Comparison of ENCODE assay signal across 27 cellular contexts in genomic region chr4:109334596-109335105, GRCh38. TPM values are rescaled to one million over a fixed set of nuclear protein-coding genes. Genes with fewer than 3 reads are reported as not detected.
"Had no signal": no experiment of that assay in that cellular context is flagged by ENCODE, and none has a peak within 500 bp of the region (broad histone marks: within the 10 kb centered on the region; RNA-seq: fewer than 3 reads in every experiment).

No MANE protein-coding gene starts in this region.

- H3K27ac ChIP-seq: breast epithelium, Peyer's patch had no signal

- H3K36me3 Mint-ChIP-seq: activated CD8-positive, alpha-beta memory T cell treated with anti-CD3 and anti-CD28 coated beads, Interleukin-2, amount 10 ng/mL, durations not matched to agents 7 days and 5 days; activated naive CD4-positive, alpha-beta T cell treated with anti-CD3 and anti-CD28 coated beads, Interleukin-2, amount 50 U/mL, for 24 hours had no signal

- H3K9me3 Mint-ChIP-seq: activated B cell treated with CpG ODN at 0.5 μM for 24 hours; activated CD4-positive, alpha-beta T cell treated with anti-CD3 and anti-CD28 coated beads, Interleukin-2, amount 10 ng/mL, durations not matched to agents 24 days and 14 days; activated naive CD4-positive, alpha-beta T cell treated with anti-CD3 and anti-CD28 coated beads, Interleukin-2, amount 50 U/mL, for 24 hours; activated T-cell treated with anti-CD3 and anti-CD28 coated beads, Interleukin-2, amount 50 U/mL, for 24 hours; activated T-helper 1 cell treated with anti-CD3 and anti-CD28 coated beads, Interleukin-12 subunit alpha, Interleukin-12 subunit beta, Interleukin-2, Interleukin-4 antibody, amounts not matched to agents 30 ng/mL and 10 ng/mL and 1 ng/mL, durations not matched to agents 14 hours and 24 hours and 36 hours had no signal

- H3K36me3 ChIP-seq: breast epithelium, MG63, Peyer's patch had no signal

- H3K4me3 ChIP-seq: breast epithelium, MG63, Peyer's patch had no signal

- H3K9me3 ChIP-seq: breast epithelium, MG63, Peyer's patch had no signal

- H3K27ac Mint-ChIP-seq: activated B cell treated with CpG ODN at 0.5 μM for 24 hours; activated CD4-positive, alpha-beta T cell treated with anti-CD3 and anti-CD28 coated beads, Interleukin-2, amount 10 ng/mL, durations not matched to agents 24 days and 14 days; activated CD8-positive, alpha-beta memory T cell treated with anti-CD3 and anti-CD28 coated beads, Interleukin-2, amount 10 ng/mL, durations not matched to agents 7 days and 5 days; activated naive CD4-positive, alpha-beta T cell treated with anti-CD3 and anti-CD28 coated beads, Interleukin-2, amount 50 U/mL, for 24 hours; activated T-cell treated with anti-CD3 and anti-CD28 coated beads, Interleukin-2, amount 50 U/mL, for 24 hours; activated T-helper 1 cell treated with anti-CD3 and anti-CD28 coated beads, Interleukin-12 subunit alpha, Interleukin-12 subunit beta, Interleukin-2, Interleukin-4 antibody, amounts not matched to agents 30 ng/mL and 10 ng/mL and 1 ng/mL, durations not matched to agents 14 hours and 24 hours and 36 hours; T-helper 17 cell had no signal

- H3K4me1 Mint-ChIP-seq: activated B cell treated with CpG ODN at 0.5 μM for 24 hours; activated CD4-positive, alpha-beta T cell treated with anti-CD3 and anti-CD28 coated beads, Interleukin-2, amount 10 ng/mL, durations not matched to agents 24 days and 14 days; activated CD8-positive, alpha-beta memory T cell treated with anti-CD3 and anti-CD28 coated beads, Interleukin-2, amount 10 ng/mL, durations not matched to agents 7 days and 5 days; activated naive CD4-positive, alpha-beta T cell treated with anti-CD3 and anti-CD28 coated beads, Interleukin-2, amount 50 U/mL, for 24 hours; T-helper 17 cell had no signal

- ATAC-seq: activated CD8-positive, alpha-beta memory T cell treated with anti-CD3 and anti-CD28 coated beads, Interleukin-2, amount 10 ng/mL, durations not matched to agents 7 days and 5 days; T-helper 17 cell had no signal

- DNase-seq: activated B cell treated with CpG ODN at 0.5 μM for 24 hours; activated CD4-positive, alpha-beta T cell treated with anti-CD3 and anti-CD28 coated beads for 1 hour; activated CD4-positive, alpha-beta T cell treated with anti-CD3 and anti-CD28 coated beads, Interleukin-2, amount 10 ng/mL, durations not matched to agents 24 days and 14 days; activated CD4-positive, alpha-beta T cell treated with anti-CD3 and anti-CD28 coated beads, Interleukin-2, amount 50 U/mL, for 48 hours; activated CD8-positive, alpha-beta memory T cell treated with anti-CD3 and anti-CD28 coated beads, Interleukin-2, amount 10 ng/mL, durations not matched to agents 7 days and 5 days; activated effector memory CD4-positive, alpha-beta T cell treated with Interleukin-2 at 50 U/mL for 16 hours; activated naive CD4-positive, alpha-beta T cell; activated T-cell treated with anti-CD3 and anti-CD28 coated beads, Interleukin-2, amount 50 U/mL, for 24 hours; aorta; caudate nucleus; KG1; MG63; MV-4-11; NCI-H1092 treated with DMSO at 0.1 percent for 48 hours; NCI-H1417 treated with DMSO at 0.1 percent for 48 hours; NCI-H1694; NCI-H2029; NCI-H2107; NCI-H510A treated with DMSO at 0.1 percent for 48 hours; NCI-H69; Peyer's patch; SHP77; T-helper 17 cell; T-helper 9 cell had no signal

- H3K4me1 ChIP-seq: breast epithelium, Peyer's patch had no signal

- H3K4me3 Mint-ChIP-seq: activated B cell treated with CpG ODN at 0.5 μM for 24 hours; activated CD4-positive, alpha-beta T cell treated with anti-CD3 and anti-CD28 coated beads, Interleukin-2, amount 10 ng/mL, durations not matched to agents 24 days and 14 days; activated CD8-positive, alpha-beta memory T cell treated with anti-CD3 and anti-CD28 coated beads, Interleukin-2, amount 10 ng/mL, durations not matched to agents 7 days and 5 days; activated naive CD4-positive, alpha-beta T cell treated with anti-CD3 and anti-CD28 coated beads, Interleukin-2, amount 50 U/mL, for 24 hours; activated T-cell treated with anti-CD3 and anti-CD28 coated beads, Interleukin-2, amount 50 U/mL, for 24 hours; activated T-helper 1 cell treated with anti-CD3 and anti-CD28 coated beads, Interleukin-12 subunit alpha, Interleukin-12 subunit beta, Interleukin-2, Interleukin-4 antibody, amounts not matched to agents 30 ng/mL and 10 ng/mL and 1 ng/mL, durations not matched to agents 14 hours and 24 hours and 36 hours; T-helper 17 cell had no signal

- H3K27me3 ChIP-seq: breast epithelium, MG63, Peyer's patch had no signal

RNA-seq across cellular contexts. Expression of gene COL25A1, which starts 32.2 kb away (rescaled TPM):
- total RNA-seq: activated B cell treated with CpG ODN at 0.5 μM for 24 hours; activated CD4-positive, alpha-beta T cell treated with anti-CD3 and anti-CD28 coated beads, Interleukin-2, amount 10 ng/mL, durations not matched to agents 24 days and 14 days; activated CD8-positive, alpha-beta memory T cell treated with anti-CD3 and anti-CD28 coated beads, Interleukin-2, amount 10 ng/mL, durations not matched to agents 7 days and 5 days; activated T-helper 1 cell treated with anti-CD3 and anti-CD28 coated beads, Interleukin-12 subunit alpha, Interleukin-12 subunit beta, Interleukin-2, Interleukin-4 antibody, amounts not matched to agents 30 ng/mL and 10 ng/mL and 1 ng/mL, durations not matched to agents 14 hours and 24 hours and 36 hours had no signal
